8 cellular contexts compared by ENCODE assay signal in the genomic region with DNA sequence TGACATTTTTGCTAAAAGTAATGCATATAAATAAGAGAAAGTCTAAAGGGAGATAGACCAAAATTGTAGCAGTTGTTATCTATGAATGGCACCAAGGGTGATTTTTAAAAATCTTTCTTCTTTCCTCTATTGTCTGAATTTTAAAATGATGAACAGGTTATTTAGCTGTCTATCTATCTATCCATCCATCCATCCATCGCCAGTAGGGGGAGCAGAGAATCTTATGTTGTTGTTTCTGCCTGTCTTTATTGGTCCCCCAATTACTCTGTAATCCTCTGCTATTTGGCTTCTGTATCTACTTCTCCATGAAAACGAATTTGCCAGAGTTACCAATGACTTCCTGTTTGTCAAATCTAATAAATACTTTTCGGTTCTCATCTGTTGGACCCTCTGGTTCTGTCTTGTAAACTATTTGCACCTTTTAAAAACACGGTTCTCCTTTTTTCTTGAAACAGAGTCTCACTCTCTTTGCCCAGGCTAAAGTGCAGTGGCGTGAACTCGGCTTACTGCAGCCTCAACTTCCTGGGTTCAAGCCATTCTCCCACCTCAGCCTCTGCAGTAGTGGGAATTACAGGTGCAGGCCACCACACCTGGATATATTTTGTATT.
DNase-seq lines count a peak whose midpoint lies in the region; ATAC-seq, FAIRE-seq and TF ChIP-seq lines count a peak whose summit lies in the region.

No MANE protein-coding gene starts in this region.

- no peaks in the 10 kb centered on the region for H3K9me3 ChIP-seq in CD4-positive, alpha-beta T cell (ENCODE audit: control insufficient read depth, low read length)
- no peaks in the 10 kb centered on the region for H3K9me3 ChIP-seq in esophagus muscularis mucosa

- no peaks in the 10 kb centered on the region for H3K36me3 Mint-ChIP-seq in CD4-positive, alpha-beta T cell (ENCODE audit: low read depth)
- no peaks in the 10 kb centered on the region for H3K36me3 Mint-ChIP-seq in neural crest cell (ENCODE audit: low read depth)

- POLR2A ChIA-PET in CD4-positive, alpha-beta T cell (lab: Charles Lee) = no interaction called here

- H3K4me3 ChIP-seq in esophagus muscularis mucosa = no peak overlapping the region

- ATAC-seq in CD4-positive, alpha-beta T cell (ENCODE audit: poor library complexity) = no peak
- ATAC-seq in GM18907 (IDR thresholded peaks at IDR 0.05; ENCODE audit: unreplicated experiment) (peak; percentile 72), GM21576 (IDR thresholded peaks at IDR 0.05; ENCODE audit: unreplicated experiment) (no peak)
- no peak for ATAC-seq in activated CD4-positive, CD25-positive, alpha-beta regulatory T cell treated with anti-CD3 and anti-CD28 coated beads, Interleukin-2, amount 50 U/mL, for 24 hours

- peak; percentile 88 for TF ChIP-seq RAD21 in Ishikawa (IDR thresholded peaks at IDR 0.05; ENCODE audit: low read depth)

- FAIRE-seq in RCC 7860 (lab: Jason Lieb, UNC) = peak; percentile 59

- CTCF ChIA-PET in CD4-positive, alpha-beta T cell (lab: Charles Lee) = no interaction called here

- WGBS in esophagus muscularis mucosa = 41% methylated on average over 6 of the region's 6 CpGs

- no peaks in the 10 kb centered on the region for H3K27me3 ChIP-seq in CD4-positive, alpha-beta T cell (ENCODE audit: control insufficient read depth, insufficient read depth, low read length)
- H3K27me3 ChIP-seq in esophagus muscularis mucosa = no peaks in the 10 kb centered on the region

- H3K27me3 Mint-ChIP-seq in CD4-positive, alpha-beta T cell = peaks cover 8% of the 10 kb centered on the region
- H3K27me3 Mint-ChIP-seq in neural crest cell (ENCODE audit: low read depth) = no peaks in the 10 kb centered on the region

- no peak overlapping the region for H3K27ac Mint-ChIP-seq in CD4-positive, alpha-beta T cell
- no peak overlapping the region for H3K27ac Mint-ChIP-seq in neural crest cell (ENCODE audit: unreplicated experiment)

- TF ChIP-seq POLR2A in esophagus muscularis mucosa (IDR thresholded peaks at IDR 0.05; ENCODE audit: low read depth) = no peak

- TF ChIP-seq EP300 in Ishikawa (IDR thresholded peaks at IDR 0.05; ENCODE audit: borderline replicate concordance) (no peak), esophagus muscularis mucosa (IDR thresholded peaks at IDR 0.05) (no peak)

- intact Hi-C loops in CD4-positive, alpha-beta T cell (cut with DNase I, micrococcal nuclease) = no loop called here
- intact Hi-C loops in esophagus muscularis mucosa (cut with DNase I) = no loop called here

- no peaks in the 10 kb centered on the region for H3K4me1 Mint-ChIP-seq in CD4-positive, alpha-beta T cell (ENCODE audit: low read depth)
- H3K4me1 Mint-ChIP-seq in neural crest cell = peaks cover 5% of the 10 kb centered on the region

- TF ChIP-seq CTCF in CD4-positive, alpha-beta T cell (IDR thresholded peaks at IDR 0.05) = peak; percentile 38
- TF ChIP-seq CTCF in esophagus muscularis mucosa (IDR thresholded peaks at IDR 0.05) (peak in 2 of 3 experiments; percentile 27 to 42), neural crest cell (conservative IDR thresholded peaks at IDR 0.05) (peak; percentile 72)

- H3K27ac ChIP-seq in CD4-positive, alpha-beta T cell (ENCODE audit: low read depth, low read length) = no peak overlapping the region
- H3K27ac ChIP-seq in esophagus muscularis mucosa (replicated peaks in 1 of 4) = no peak overlapping the region

- no peaks in the 10 kb centered on the region for H3K4me1 ChIP-seq in esophagus muscularis mucosa

- no peak overlapping the region for H3K4me3 Mint-ChIP-seq in CD4-positive, alpha-beta T cell
- no peak overlapping the region for H3K4me3 Mint-ChIP-seq in neural crest cell

- no peaks in the 10 kb centered on the region for H3K9me3 Mint-ChIP-seq in CD4-positive, alpha-beta T cell
- H3K9me3 Mint-ChIP-seq in neural crest cell = peaks cover 5% of the 10 kb centered on the region

- H3K36me3 ChIP-seq in esophagus muscularis mucosa = no peaks in the 10 kb centered on the region

- DNase-seq in CD4-positive, alpha-beta T cell = no peak
- DNase-seq in RCC 7860 (ENCODE audit: low spot score) (peak; percentile 37), esophagus muscularis mucosa (ENCODE audit: extremely low spot score) (no peak), neural crest cell (ENCODE audit: low read depth, low spot score) (peak; percentile 57)

TF ChIP-seq in Ishikawa, 13 proteins besides CTCF, POLR2A, EP300 and RAD21:
- TF ChIP-seq TAF1 (IDR thresholded peaks at IDR 0.05; ENCODE audit: low read depth) (no peak), ZBTB7A (IDR thresholded peaks at IDR 0.05; ENCODE audit: low read depth) (no peak), NFIC (IDR thresholded peaks at IDR 0.05) (no peak), CREB1 (IDR thresholded peaks at IDR 0.05; ENCODE audit: low read depth) (no peak), TEAD4 (IDR thresholded peaks at IDR 0.05) (no peak), TCF12 (IDR thresholded peaks at IDR 0.05; ENCODE audit: low read depth) (no peak)
- TF ChIP-seq, protein P1, sequence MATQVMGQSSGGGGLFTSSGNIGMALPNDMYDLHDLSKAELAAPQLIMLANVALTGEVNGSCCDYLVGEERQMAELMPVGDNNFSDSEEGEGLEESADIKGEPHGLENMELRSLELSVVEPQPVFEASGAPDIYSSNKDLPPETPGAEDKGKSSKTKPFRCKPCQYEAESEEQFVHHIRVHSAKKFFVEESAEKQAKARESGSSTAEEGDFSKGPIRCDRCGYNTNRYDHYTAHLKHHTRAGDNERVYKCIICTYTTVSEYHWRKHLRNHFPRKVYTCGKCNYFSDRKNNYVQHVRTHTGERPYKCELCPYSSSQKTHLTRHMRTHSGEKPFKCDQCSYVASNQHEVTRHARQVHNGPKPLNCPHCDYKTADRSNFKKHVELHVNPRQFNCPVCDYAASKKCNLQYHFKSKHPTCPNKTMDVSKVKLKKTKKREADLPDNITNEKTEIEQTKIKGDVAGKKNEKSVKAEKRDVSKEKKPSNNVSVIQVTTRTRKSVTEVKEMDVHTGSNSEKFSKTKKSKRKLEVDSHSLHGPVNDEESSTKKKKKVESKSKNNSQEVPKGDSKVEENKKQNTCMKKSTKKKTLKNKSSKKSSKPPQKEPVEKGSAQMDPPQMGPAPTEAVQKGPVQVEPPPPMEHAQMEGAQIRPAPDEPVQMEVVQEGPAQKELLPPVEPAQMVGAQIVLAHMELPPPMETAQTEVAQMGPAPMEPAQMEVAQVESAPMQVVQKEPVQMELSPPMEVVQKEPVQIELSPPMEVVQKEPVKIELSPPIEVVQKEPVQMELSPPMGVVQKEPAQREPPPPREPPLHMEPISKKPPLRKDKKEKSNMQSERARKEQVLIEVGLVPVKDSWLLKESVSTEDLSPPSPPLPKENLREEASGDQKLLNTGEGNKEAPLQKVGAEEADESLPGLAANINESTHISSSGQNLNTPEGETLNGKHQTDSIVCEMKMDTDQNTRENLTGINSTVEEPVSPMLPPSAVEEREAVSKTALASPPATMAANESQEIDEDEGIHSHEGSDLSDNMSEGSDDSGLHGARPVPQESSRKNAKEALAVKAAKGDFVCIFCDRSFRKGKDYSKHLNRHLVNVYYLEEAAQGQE (IDR thresholded peaks at IDR 0.05; ENCODE audit: low read depth) = no peak
TF ChIP-seq in Ishikawa: peak in this region for 0.

Comparison
In these comparisons a context has a peak if more than half of its experiments do, and no peak if none do; other contexts are left out.
1. DNase-seq: peak in RCC 7860 (single experiment) and neural crest cell (single experiment); none in CD4-positive, alpha-beta T cell (0 of 10) and esophagus muscularis mucosa (single experiment).
2. Peak in every context shown above with its lines, with median percentiles within 50 percentile points of each other: CTCF ChIP-seq.